In the genomic region with DNA sequence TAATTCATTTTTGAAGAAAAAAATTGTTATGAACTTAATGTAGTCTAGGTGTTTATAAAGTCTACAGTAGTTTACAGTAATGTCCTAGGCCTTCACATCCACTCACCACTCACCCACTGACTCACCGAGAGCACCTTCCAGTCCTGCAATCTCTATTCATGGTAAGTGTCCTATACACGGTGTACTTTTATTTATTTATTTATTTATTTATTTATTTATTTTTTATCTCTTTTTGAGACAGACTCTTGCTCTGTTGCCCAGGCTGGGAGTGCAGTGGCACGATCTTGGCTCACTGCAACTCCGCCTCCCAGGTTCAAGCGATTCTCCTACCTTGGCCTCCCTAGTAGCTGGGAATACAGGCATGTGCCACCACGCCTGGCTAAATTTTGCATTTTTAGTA, we compare ENCODE assay signal across 1 cellular context.
A peak's percentile ranks its signal among the peaks of the same experiment; 100 is the strongest.
TF ChIP-seq lines count a peak whose summit lies in the region.

No MANE protein-coding gene starts in this region.

TF ChIP-seq in HEK293, 187 proteins besides CTCF, POLR2A, EP300 and RAD21 (continued from another document):
- TF ChIP-seq, protein P1, sequence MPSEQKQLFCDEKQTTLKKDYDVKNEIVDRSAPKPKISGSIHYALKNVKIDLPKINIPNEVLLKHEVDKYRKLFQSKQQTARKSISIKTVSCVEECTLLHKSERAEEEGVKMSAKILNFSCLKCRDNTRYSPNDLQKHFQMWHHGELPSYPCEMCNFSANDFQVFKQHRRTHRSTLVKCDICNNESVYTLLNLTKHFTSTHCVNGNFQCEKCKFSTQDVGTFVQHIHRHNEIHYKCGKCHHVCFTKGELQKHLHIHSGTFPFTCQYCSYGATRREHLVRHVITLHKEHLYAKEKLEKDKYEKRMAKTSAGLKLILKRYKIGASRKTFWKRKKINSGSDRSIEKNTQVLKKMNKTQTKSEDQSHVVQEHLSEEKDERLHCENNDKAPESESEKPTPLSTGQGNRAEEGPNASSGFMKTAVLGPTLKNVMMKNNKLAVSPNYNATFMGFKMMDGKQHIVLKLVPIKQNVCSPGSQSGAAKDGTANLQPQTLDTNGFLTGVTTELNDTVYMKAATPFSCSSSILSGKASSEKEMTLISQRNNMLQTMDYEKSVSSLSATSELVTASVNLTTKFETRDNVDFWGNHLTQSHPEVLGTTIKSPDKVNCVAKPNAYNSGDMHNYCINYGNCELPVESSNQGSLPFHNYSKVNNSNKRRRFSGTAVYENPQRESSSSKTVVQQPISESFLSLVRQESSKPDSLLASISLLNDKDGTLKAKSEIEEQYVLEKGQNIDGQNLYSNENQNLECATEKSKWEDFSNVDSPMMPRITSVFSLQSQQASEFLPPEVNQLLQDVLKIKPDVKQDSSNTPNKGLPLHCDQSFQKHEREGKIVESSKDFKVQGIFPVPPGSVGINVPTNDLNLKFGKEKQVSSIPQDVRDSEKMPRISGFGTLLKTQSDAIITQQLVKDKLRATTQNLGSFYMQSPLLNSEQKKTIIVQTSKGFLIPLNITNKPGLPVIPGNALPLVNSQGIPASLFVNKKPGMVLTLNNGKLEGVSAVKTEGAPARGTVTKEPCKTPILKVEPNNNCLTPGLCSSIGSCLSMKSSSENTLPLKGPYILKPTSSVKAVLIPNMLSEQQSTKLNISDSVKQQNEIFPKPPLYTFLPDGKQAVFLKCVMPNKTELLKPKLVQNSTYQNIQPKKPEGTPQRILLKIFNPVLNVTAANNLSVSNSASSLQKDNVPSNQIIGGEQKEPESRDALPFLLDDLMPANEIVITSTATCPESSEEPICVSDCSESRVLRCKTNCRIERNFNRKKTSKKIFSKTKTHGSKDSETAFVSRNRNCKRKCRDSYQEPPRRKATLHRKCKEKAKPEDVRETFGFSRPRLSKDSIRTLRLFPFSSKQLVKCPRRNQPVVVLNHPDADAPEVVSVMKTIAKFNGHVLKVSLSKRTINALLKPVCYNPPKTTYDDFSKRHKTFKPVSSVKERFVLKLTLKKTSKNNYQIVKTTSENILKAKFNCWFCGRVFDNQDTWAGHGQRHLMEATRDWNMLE (tag by site-specific recombination; conservative IDR thresholded peaks at IDR 0.05; ENCODE audit: low read depth) = peak; percentile 91
- TF ChIP-seq, protein P2, sequence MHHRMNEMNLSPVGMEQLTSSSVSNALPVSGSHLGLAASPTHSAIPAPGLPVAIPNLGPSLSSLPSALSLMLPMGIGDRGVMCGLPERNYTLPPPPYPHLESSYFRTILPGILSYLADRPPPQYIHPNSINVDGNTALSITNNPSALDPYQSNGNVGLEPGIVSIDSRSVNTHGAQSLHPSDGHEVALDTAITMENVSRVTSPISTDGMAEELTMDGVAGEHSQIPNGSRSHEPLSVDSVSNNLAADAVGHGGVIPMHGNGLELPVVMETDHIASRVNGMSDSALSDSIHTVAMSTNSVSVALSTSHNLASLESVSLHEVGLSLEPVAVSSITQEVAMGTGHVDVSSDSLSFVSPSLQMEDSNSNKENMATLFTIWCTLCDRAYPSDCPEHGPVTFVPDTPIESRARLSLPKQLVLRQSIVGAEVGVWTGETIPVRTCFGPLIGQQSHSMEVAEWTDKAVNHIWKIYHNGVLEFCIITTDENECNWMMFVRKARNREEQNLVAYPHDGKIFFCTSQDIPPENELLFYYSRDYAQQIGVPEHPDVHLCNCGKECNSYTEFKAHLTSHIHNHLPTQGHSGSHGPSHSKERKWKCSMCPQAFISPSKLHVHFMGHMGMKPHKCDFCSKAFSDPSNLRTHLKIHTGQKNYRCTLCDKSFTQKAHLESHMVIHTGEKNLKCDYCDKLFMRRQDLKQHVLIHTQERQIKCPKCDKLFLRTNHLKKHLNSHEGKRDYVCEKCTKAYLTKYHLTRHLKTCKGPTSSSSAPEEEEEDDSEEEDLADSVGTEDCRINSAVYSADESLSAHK (tag by site-specific recombination; IDR thresholded peaks at IDR 0.05) = no peak
- TF ChIP-seq ZNF843 (tag by site-specific recombination; IDR thresholded peaks at IDR 0.05) = no peak
- peak; percentile 76 for TF ChIP-seq ZNF433 (tag by site-specific recombination; IDR thresholded peaks at IDR 0.05; ENCODE audit: low read depth)
- no peak for TF ChIP-seq ZNF211 (tag by site-specific recombination; IDR thresholded peaks at IDR 0.05; ENCODE audit: low read depth)
- no peak for TF ChIP-seq ZNF549 (tag by site-specific recombination; IDR thresholded peaks at IDR 0.05)
- TF ChIP-seq KLF7 (tag by site-specific recombination; IDR thresholded peaks at IDR 0.05; ENCODE audit: borderline replicate concordance) = no peak
- no peak for TF ChIP-seq ZNF529 (tag by site-specific recombination; IDR thresholded peaks at IDR 0.05; ENCODE audit: insufficient replicate concordance)
- TF ChIP-seq ZNF544 (tag by site-specific recombination; IDR thresholded peaks at IDR 0.05) = no peak
- peak; percentile 82 for TF ChIP-seq ZNF426 (tag by site-specific recombination; IDR thresholded peaks at IDR 0.05)
- TF ChIP-seq, protein P3, sequence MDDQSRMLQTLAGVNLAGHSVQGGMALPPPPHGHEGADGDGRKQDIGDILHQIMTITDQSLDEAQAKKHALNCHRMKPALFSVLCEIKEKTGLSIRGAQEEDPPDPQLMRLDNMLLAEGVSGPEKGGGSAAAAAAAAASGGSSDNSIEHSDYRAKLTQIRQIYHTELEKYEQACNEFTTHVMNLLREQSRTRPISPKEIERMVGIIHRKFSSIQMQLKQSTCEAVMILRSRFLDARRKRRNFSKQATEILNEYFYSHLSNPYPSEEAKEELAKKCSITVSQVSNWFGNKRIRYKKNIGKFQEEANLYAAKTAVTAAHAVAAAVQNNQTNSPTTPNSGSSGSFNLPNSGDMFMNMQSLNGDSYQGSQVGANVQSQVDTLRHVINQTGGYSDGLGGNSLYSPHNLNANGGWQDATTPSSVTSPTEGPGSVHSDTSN (CRISPR knock-in tag; IDR thresholded peaks at IDR 0.05) = no peak
- no peak for TF ChIP-seq ZBTB7A (tag by site-specific recombination; IDR thresholded peaks at IDR 0.05; ENCODE audit: low read depth)
- TF ChIP-seq, protein P4, sequence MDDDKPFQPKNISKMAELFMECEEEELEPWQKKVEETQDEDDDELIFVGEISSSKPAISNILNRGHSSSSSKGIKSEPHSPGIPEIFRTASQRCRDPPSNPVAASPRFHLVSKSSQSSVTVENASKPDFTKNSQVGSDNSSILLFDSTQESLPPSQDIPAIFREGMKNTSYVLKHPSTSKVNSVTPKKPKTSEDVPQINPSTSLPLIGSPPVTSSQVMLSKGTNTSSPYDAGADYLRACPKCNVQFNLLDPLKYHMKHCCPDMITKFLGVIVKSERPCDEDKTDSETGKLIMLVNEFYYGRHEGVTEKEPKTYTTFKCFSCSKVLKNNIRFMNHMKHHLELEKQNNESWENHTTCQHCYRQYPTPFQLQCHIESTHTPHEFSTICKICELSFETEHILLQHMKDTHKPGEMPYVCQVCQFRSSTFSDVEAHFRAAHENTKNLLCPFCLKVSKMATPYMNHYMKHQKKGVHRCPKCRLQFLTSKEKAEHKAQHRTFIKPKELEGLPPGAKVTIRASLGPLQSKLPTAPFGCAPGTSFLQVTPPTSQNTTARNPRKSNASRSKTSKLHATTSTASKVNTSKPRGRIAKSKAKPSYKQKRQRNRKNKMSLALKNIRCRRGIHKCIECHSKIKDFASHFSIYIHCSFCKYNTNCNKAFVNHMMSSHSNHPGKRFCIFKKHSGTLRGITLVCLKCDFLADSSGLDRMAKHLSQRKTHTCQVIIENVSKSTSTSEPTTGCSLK (tag by site-specific recombination; IDR thresholded peaks at IDR 0.05) = no peak
- 0 out of 2 replicates have a peak, but pooled peaks have one; percentile 65 for TF ChIP-seq ZNF292 (tag by site-specific recombination; IDR thresholded peaks at IDR 0.05; ENCODE audit: borderline replicate concordance, low read depth)
- TF ChIP-seq ZNF350 (tag by site-specific recombination; IDR thresholded peaks at IDR 0.05) = no peak
- no peak for TF ChIP-seq MEIS1 (CRISPR knock-in tag; IDR thresholded peaks at IDR 0.05; ENCODE audit: borderline replicate concordance)
- no peak for TF ChIP-seq ZSCAN30 (tag by site-specific recombination; IDR thresholded peaks at IDR 0.05)
- TF ChIP-seq ZXDB (tag by site-specific recombination; IDR thresholded peaks at IDR 0.05) = peak; percentile 65
- TF ChIP-seq ZNF202 (tag by site-specific recombination; IDR thresholded peaks at IDR 0.05; ENCODE audit: borderline replicate concordance) = peak; percentile 91; the same call in 1 of the 2 replicates
